20 cellular contexts compared by ENCODE assay signal in the genomic region with DNA sequence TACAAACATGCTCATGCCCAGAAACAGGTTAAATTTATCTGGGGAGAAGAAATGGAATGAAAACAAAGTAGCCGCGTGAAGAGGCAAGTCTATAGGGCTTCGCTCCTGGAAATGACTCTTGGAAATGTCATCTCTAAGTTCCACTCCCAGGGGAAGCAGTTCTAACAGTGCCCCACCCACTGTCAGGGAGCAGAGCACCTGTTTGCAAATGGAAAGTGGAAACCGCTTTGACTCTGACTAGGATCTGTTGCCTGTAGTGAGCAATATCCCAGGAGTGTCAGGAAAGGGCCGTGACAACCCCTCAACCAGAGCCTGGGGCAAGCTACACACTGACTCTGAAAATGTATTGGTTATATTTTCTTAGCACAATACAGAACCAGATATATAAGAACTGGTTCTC. TPM values are rescaled to one million over a fixed set of nuclear protein-coding genes. Genes with fewer than 3 reads are reported as not detected.
DNase-seq lines count a peak whose midpoint lies in the region; ATAC-seq, FAIRE-seq and TF ChIP-seq lines count a peak whose summit lies in the region.
"Had no signal": no experiment of that assay in that cellular context is flagged by ENCODE, and none has a peak within 500 bp of the region (broad histone marks: within the 10 kb centered on the region; RNA-seq: fewer than 3 reads in every experiment).

No MANE protein-coding gene starts in this region.

- no peak for TF ChIP-seq RAD21 in K562 (CRISPR knock-in tag; conservative IDR thresholded peaks at IDR 0.05 in 1 of 2, IDR thresholded peaks at IDR 0.05 in 1 of 2)

- FAIRE-seq in K562 (lab: Jason Lieb, UNC): no peak
- FAIRE-seq: colon, endothelial cell of umbilical vein, HepG2 had no signal

- TF ChIP-seq CTCF in K562 (IDR thresholded peaks at IDR 0.05 in 2 of 3, conservative IDR thresholded peaks at IDR 0.05 in 1 of 3; ENCODE audit: insufficient read depth in 2 of 3, low read depth in 1 of 3, low read length in 3 of 3) (no peak), body of pancreas (IDR thresholded peaks at IDR 0.05) (no peak), mesothelial cell of epicardium (IDR thresholded peaks at IDR 0.05; ENCODE audit: unreplicated experiment) (no peak), brain microvascular endothelial cell (IDR thresholded peaks at IDR 0.05; ENCODE audit: low read depth, low read length, missing control alignments) (no peak)

- H3K79me2 ChIP-seq in K562 (ENCODE audit: control insufficient read depth, insufficient read depth, low read length): no peaks in the 10 kb centered on the region

- H4K20me1 ChIP-seq in K562 (replicated peaks; ENCODE audit: control insufficient read depth, insufficient read depth, low read length): no peaks in the 10 kb centered on the region

- H3K27ac Mint-ChIP-seq in mesothelial cell of epicardium: no peak overlapping the region
- H3K27ac Mint-ChIP-seq: naive B cell had no signal

- no peaks in the 10 kb centered on the region for H3K36me3 Mint-ChIP-seq in mesothelial cell of epicardium
- H3K36me3 Mint-ChIP-seq: naive B cell had no signal

- WGBS in K562 (ENCODE audit: insufficient coverage, low coverage, missing lambda C conversion rate): 17% methylated on average over 5 of the region's 5 CpGs
- 67 to 71% methylated on average over 5 of the region's 5 CpGs for WGBS in body of pancreas, 2 donors

- POLR2A ChIA-PET in K562 (lab: Yijun Ruan, JAX): interaction anchor here (0.6 to 1.7 kb wide), 3 partner anchors 10 to 26 kb away, joined by 3 to 5 read pairs (median 5); no protein-coding TSS in a partner anchor

- no peaks in the 10 kb centered on the region for H3K9me3 Mint-ChIP-seq in mesothelial cell of epicardium

- H3K27me3 Mint-ChIP-seq in mesothelial cell of epicardium (ENCODE audit: low read depth): peaks cover 4% of the 10 kb centered on the region
- H3K27me3 Mint-ChIP-seq: naive B cell had no signal

- intact Hi-C loops in K562 (cut with micrococcal nuclease) (no loop called here), body of pancreas (cut with DNase I) (no loop called here)

- BruUV-seq in K562 (replicated peaks; lab: Mats Ljungman, UMichigan): no TSS peak

- H3K27ac ChIP-seq in K562 (ENCODE audit: extremely low read depth, low read depth, low read length) (no peak overlapping the region), body of pancreas (no peak overlapping the region), brain microvascular endothelial cell (no peak overlapping the region)
- H3K27ac ChIP-seq: gastrocnemius medialis, tibial artery had no signal

- H3K4me3 ChIP-seq in K562: no peak overlapping the region
- H3K4me3 ChIP-seq in body of pancreas: no peak overlapping the region
- no peak overlapping the region for H3K4me3 ChIP-seq in brain microvascular endothelial cell (ENCODE audit: low read depth, low read length)
- H3K4me3 ChIP-seq: gastrocnemius medialis, smooth muscle cell, tibial artery had no signal

- TF ChIP-seq EP300 in K562 (IDR thresholded peaks at IDR 0.05; ENCODE audit: low read length): no peak

- ATAC-seq in K562: peak; percentile 51; the same call in 2 of the 3 replicates
- no peak for ATAC-seq in body of pancreas
- ATAC-seq: HepG2, left ventricle myocardium superior had no signal

- H3K4me2 ChIP-seq in K562 (ENCODE audit: insufficient read depth, low read length): no peak overlapping the region
- H3K4me2 ChIP-seq: smooth muscle cell had no signal

- H3K9ac ChIP-seq in K562 (ENCODE audit: insufficient read depth in 1 of 2, low read depth in 2 of 2, low read length in 2 of 2): no peak overlapping the region

- H3K27me3 ChIP-seq in K562 (ENCODE audit: control insufficient read depth in 2 of 2, insufficient read depth in 2 of 2, low read length in 2 of 2): no peaks in the 10 kb centered on the region
- H3K27me3 ChIP-seq in body of pancreas: no peaks in the 10 kb centered on the region
- no peaks in the 10 kb centered on the region for H3K27me3 ChIP-seq in brain microvascular endothelial cell (replicated peaks)
- H3K27me3 ChIP-seq: BE2C, gastrocnemius medialis, tibial artery had no signal

- H3K9me3 ChIP-seq in K562 (replicated peaks; ENCODE audit: control insufficient read depth, insufficient read depth, low read depth, low read length): no peaks in the 10 kb centered on the region
- no peaks in the 10 kb centered on the region for H3K9me3 ChIP-seq in body of pancreas
- H3K9me3 ChIP-seq: BE2C, gastrocnemius medialis, tibial artery had no signal

- TF ChIP-seq POLR2A in K562 (conservative IDR thresholded peaks at IDR 0.05) (no peak), body of pancreas (IDR thresholded peaks at IDR 0.05) (no peak)

- peaks cover 29% of the 10 kb centered on the region for H3K4me1 Mint-ChIP-seq in mesothelial cell of epicardium
- H3K4me1 Mint-ChIP-seq: naive B cell had no signal

- H3K36me3 ChIP-seq in K562 (ENCODE audit: control insufficient read depth, insufficient read depth, low read length) (no peaks in the 10 kb centered on the region), body of pancreas (replicated peaks in 1 of 2; ENCODE audit: insufficient read depth in 1 of 2, low read depth in 2 of 2) (no peaks in the 10 kb centered on the region), brain microvascular endothelial cell (replicated peaks) (no peaks in the 10 kb centered on the region)
- H3K36me3 ChIP-seq: BE2C, gastrocnemius medialis, tibial artery had no signal

- CTCF ChIA-PET in K562 (lab: Yijun Ruan, JAX; ENCODE audit: low intra/inter-chr PET ratio): no interaction called here

- DNase-seq in NCI-H1105 treated with DMSO at 0.1 percent for 48 hours (lab: John Stamatoyannopoulos, UW) (peak; percentile 71), NCI-H2171 treated with DMSO at 0.1 percent for 48 hours (lab: John Stamatoyannopoulos, UW) (peak; percentile 79), K562 (ENCODE audit: extremely low read depth in 1 of 4, low spot score in 3 of 4) (no peak), body of pancreas (no peak), AML-193 (lab: John Stamatoyannopoulos, UW) (no peak), mesothelial cell of epicardium (ENCODE audit: low spot score in 2 of 2, unreplicated experiment in 2 of 2) (no peak), brain microvascular endothelial cell (no peak)
- DNase-seq: activated gamma-delta T cell, anterior cingulate cortex, BE2C, gastrocnemius medialis, left ventricle myocardium superior, naive B cell, posterior cingulate gyrus, tibial artery had no signal

- no peak overlapping the region for H3K4me3 Mint-ChIP-seq in mesothelial cell of epicardium
- H3K4me3 Mint-ChIP-seq: naive B cell had no signal

- in situ Hi-C loops in K562 (cut with MboI) (no loop called here), brain microvascular endothelial cell (cut with HindIII; ENCODE audit: low pct_ligation_motif_present, low sequenced_read_pairs) (no loop called here)

- peak overlapping the region; percentile 22; the same call in 1 of the 2 replicates for H2AFZ ChIP-seq in K562 (ENCODE audit: low read depth, low read length)

- no peaks in the 10 kb centered on the region for H3K9me1 ChIP-seq in K562 (ENCODE audit: control insufficient read depth, insufficient read depth, low read length)

- H3K4me1 ChIP-seq in K562 (replicated peaks in 1 of 2; ENCODE audit: control insufficient read depth in 2 of 2, insufficient read depth in 2 of 2, low read length in 2 of 2) (no peaks in the 10 kb centered on the region), body of pancreas (no peaks in the 10 kb centered on the region)
- H3K4me1 ChIP-seq: BE2C, tibial artery had no signal

RNA-seq across cellular contexts. Expression of a gene that starts 47.3 kb away (rescaled TPM):
- not detected in 2 replicates for total RNA-seq in K562 (2011; cell fraction: chromatin; rRNA removed; ENCODE audit: low replicate concordance)
- total RNA-seq in K562 (2011; cell fraction: nucleolus; rRNA removed): not detected in 2 replicates
- total RNA-seq in K562 (2011; cell fraction: nucleoplasm; rRNA removed): not detected in 2 replicates
- total RNA-seq in K562 (2014; rRNA removed) (not detected in 2 replicates), K562 (2014; rRNA removed; fragmentation: Illumina TruSeq; extraction: Trizol) (not detected in 2 replicates), K562 (2015; rRNA removed; fragmentation: Illumina TruSeq; extraction: Trizol) (not detected in 2 replicates), K562 (2021) (not detected in 2 replicates), body of pancreas (not detected), mesothelial cell of epicardium (not detected in 3 replicates)
- polyA plus RNA-seq in K562 (2011; rRNA removed) (not detected in 2 replicates), K562 (2014; fragmentation: Illumina TruSeq; extraction: Trizol) (not detected in 2 replicates), K562 (2014; fragmentation: Nextera tagmentation; extraction: Ambion mirVana) (not detected), K562 (2014; rRNA removed) (not detected in 2 replicates)
- polyA plus RNA-seq in K562 (2011; cell fraction: cytosol; rRNA removed): not detected in 2 replicates
- not detected in 2 replicates for polyA plus RNA-seq in K562 (2011; cell fraction: nucleus; rRNA removed)
- not detected in 2 replicates for polyA plus RNA-seq in K562 (2012)
- polyA minus RNA-seq in K562 (2011; rRNA and poly(A)+ RNA removed): not detected in 2 replicates
- not detected in 2 replicates for polyA minus RNA-seq in K562 (2011; cell fraction: cytosol; rRNA and poly(A)+ RNA removed)
- polyA minus RNA-seq in K562 (2011; cell fraction: nucleus; rRNA and poly(A)+ RNA removed): not detected in 2 replicates
- total RNA-seq: endothelial cell of umbilical vein, gastrocnemius medialis, HepG2, left ventricle myocardium superior, RPMI7951, smooth muscle cell had no signal
- polyA plus RNA-seq: endothelial cell of umbilical vein, HepG2, smooth muscle cell had no signal

RNA-seq across cellular contexts. Expression of a gene that starts 50.3 kb away (rescaled TPM):
- total RNA-seq in K562 (2011; cell fraction: chromatin; rRNA removed; ENCODE audit: low replicate concordance): not detected in 2 replicates
- total RNA-seq in K562 (2011; cell fraction: nucleolus; rRNA removed): not detected in 2 replicates
- total RNA-seq in K562 (2011; cell fraction: nucleoplasm; rRNA removed): not detected in 2 replicates
- total RNA-seq in K562 (2014; rRNA removed): not detected in 2 replicates
- not detected in 2 replicates for total RNA-seq in K562 (2014; rRNA removed; fragmentation: Illumina TruSeq; extraction: Trizol)
- total RNA-seq in K562 (2015; rRNA removed; fragmentation: Illumina TruSeq; extraction: Trizol): not detected in 2 replicates
- not detected in 2 replicates for total RNA-seq in K562 (2021)
- polyA plus RNA-seq in K562 (2011; rRNA removed): not detected in 2 replicates
- polyA plus RNA-seq in K562 (2011; cell fraction: cytosol; rRNA removed): not detected in 2 replicates
- polyA plus RNA-seq in K562 (2011; cell fraction: nucleus; rRNA removed): not detected in 2 replicates
- polyA plus RNA-seq in K562 (2012): not detected in 2 replicates
- not detected in 2 replicates for polyA plus RNA-seq in K562 (2014; fragmentation: Illumina TruSeq; extraction: Trizol)
- polyA plus RNA-seq in K562 (2014; fragmentation: Nextera tagmentation; extraction: Ambion mirVana): not detected
- polyA plus RNA-seq in K562 (2014; rRNA removed): not detected in 2 replicates
- not detected in 2 replicates for polyA minus RNA-seq in K562 (2011; rRNA and poly(A)+ RNA removed)
- not detected in 2 replicates for polyA minus RNA-seq in K562 (2011; cell fraction: cytosol; rRNA and poly(A)+ RNA removed)
- not detected in 2 replicates for polyA minus RNA-seq in K562 (2011; cell fraction: nucleus; rRNA and poly(A)+ RNA removed)
- total RNA-seq in body of pancreas: not detected
- total RNA-seq in mesothelial cell of epicardium: not detected in 3 replicates
- total RNA-seq: endothelial cell of umbilical vein, gastrocnemius medialis, HepG2, left ventricle myocardium superior, RPMI7951, smooth muscle cell had no signal
- polyA plus RNA-seq: endothelial cell of umbilical vein, HepG2, smooth muscle cell had no signal

RNA-seq across cellular contexts. Expression of a gene that starts 55.8 kb away (rescaled TPM):
- total RNA-seq in K562 (2011; cell fraction: chromatin; rRNA removed; ENCODE audit: low replicate concordance): not detected in 2 replicates
- not detected in 2 replicates for total RNA-seq in K562 (2011; cell fraction: nucleolus; rRNA removed)
- total RNA-seq in K562 (2011; cell fraction: nucleoplasm; rRNA removed): not detected in 2 replicates
- total RNA-seq in K562 (2014; rRNA removed) (not detected in 2 replicates), K562 (2014; rRNA removed; fragmentation: Illumina TruSeq; extraction: Trizol) (not detected in 2 replicates), K562 (2015; rRNA removed; fragmentation: Illumina TruSeq; extraction: Trizol) (not detected in 2 replicates), K562 (2021) (not detected in 2 replicates), body of pancreas (not detected), mesothelial cell of epicardium (not detected in 3 replicates)
- polyA plus RNA-seq in K562 (2011; rRNA removed) (not detected in 2 replicates), K562 (2014; fragmentation: Illumina TruSeq; extraction: Trizol) (not detected in 2 replicates), K562 (2014; fragmentation: Nextera tagmentation; extraction: Ambion mirVana) (not detected), K562 (2014; rRNA removed) (not detected in 2 replicates)
- not detected in 2 replicates for polyA plus RNA-seq in K562 (2011; cell fraction: cytosol; rRNA removed)
- not detected in 2 replicates for polyA plus RNA-seq in K562 (2011; cell fraction: nucleus; rRNA removed)
- not detected in 2 replicates for polyA plus RNA-seq in K562 (2012)
- not detected in 2 replicates for polyA minus RNA-seq in K562 (2011; rRNA and poly(A)+ RNA removed)
- not detected in 2 replicates for polyA minus RNA-seq in K562 (2011; cell fraction: cytosol; rRNA and poly(A)+ RNA removed)
- not detected in 2 replicates for polyA minus RNA-seq in K562 (2011; cell fraction: nucleus; rRNA and poly(A)+ RNA removed)
- total RNA-seq: endothelial cell of umbilical vein, gastrocnemius medialis, HepG2, left ventricle myocardium superior, RPMI7951, smooth muscle cell had no signal
- polyA plus RNA-seq: endothelial cell of umbilical vein, HepG2, smooth muscle cell had no signal

Comparison
In these comparisons a context has a peak if more than half of its experiments do, and no peak if none do; other contexts are left out.
1. DNase-seq: peak in NCI-H1105 treated with DMSO at 0.1 percent for 48 hours (single experiment) and NCI-H2171 treated with DMSO at 0.1 percent for 48 hours (single experiment); none in K562 (0 of 4), body of pancreas (0 of 4), AML-193 (0 of 2), mesothelial cell of epicardium (0 of 2) and brain microvascular endothelial cell (single experiment).